ENCODE assay signal across 1 cellular context in genomic region chr15:90400759-90401314, GRCh38.
TF ChIP-seq lines count a peak whose summit lies in the region.

No MANE protein-coding gene starts in this region.

TF ChIP-seq in HepG2, 621 proteins besides CTCF, POLR2A, EP300 and RAD21 (continued from another document):
- TF ChIP-seq NFKB2 (CRISPR knock-in tag; IDR thresholded peaks at IDR 0.05; ENCODE audit: borderline replicate concordance) (no peak), RFX3 (CRISPR knock-in tag; IDR thresholded peaks at IDR 0.05) (peak; percentile 90), RXRB (CRISPR knock-in tag; IDR thresholded peaks at IDR 0.05; ENCODE audit: borderline replicate concordance) (peak; percentile 17; the same call in 1 of the 2 replicates), AKAP8 (CRISPR knock-in tag; IDR thresholded peaks at IDR 0.05) (no peak), PHF8 (CRISPR knock-in tag; IDR thresholded peaks at IDR 0.05) (no peak), ZBTB1 (CRISPR knock-in tag; IDR thresholded peaks at IDR 0.05; ENCODE audit: borderline replicate concordance) (no peak), AHR (CRISPR knock-in tag; IDR thresholded peaks at IDR 0.05) (no peak), TCF7 (IDR thresholded peaks at IDR 0.05; ENCODE audit: low read depth) (no peak), ZFYVE20 (CRISPR knock-in tag; IDR thresholded peaks at IDR 0.05; ENCODE audit: borderline replicate concordance, low read depth) (no peak), ZNF878 (CRISPR knock-in tag; IDR thresholded peaks at IDR 0.05) (no peak), ZBTB33 (CRISPR knock-in tag; IDR thresholded peaks at IDR 0.05) (no peak), GLMP (CRISPR knock-in tag; IDR thresholded peaks at IDR 0.05; ENCODE audit: borderline replicate concordance) (no peak), ZNF790 (CRISPR knock-in tag; IDR thresholded peaks at IDR 0.05; ENCODE audit: borderline replicate concordance) (no peak)
